13 cellular contexts compared by ENCODE assay signal in the genomic region with DNA sequence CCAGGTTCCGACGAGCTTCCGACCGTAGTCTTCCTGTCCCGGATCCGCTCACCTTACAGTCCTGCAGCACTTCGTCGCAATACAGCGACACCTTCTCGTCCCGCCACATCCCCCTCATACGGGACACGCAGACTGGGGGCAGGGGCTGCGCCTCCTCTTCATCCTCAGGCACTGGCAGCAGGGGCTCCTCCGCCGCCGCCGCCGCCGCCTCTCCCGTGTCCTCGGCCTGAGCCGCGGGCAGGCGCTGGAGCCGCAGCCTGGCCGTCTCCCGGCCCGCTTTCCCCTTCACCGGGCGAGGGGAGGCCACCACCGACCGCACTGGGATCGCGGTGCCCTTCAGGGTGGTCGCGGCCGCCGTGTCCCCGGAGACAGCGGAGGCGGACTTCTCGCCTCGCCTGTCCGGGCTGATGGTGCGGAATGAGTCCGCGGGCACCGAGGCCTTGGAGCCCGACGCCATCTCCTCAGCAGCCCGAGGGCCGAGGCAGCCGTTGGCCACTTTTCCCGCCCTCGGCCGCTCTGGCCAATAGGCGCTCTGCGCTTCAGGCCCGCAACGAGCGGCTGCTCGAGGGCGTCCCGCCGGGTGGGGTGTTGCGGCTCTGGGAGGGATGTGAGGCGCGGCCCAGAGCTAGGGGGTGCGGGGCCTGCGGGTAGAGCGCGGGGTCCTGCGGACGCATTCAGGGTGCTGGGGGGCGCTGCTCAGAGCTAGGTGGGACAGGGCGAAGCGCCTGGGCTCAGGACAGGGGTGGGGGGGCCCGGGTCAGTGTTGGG. TPM values are rescaled to one million over a fixed set of nuclear protein-coding genes. Genes with fewer than 3 reads are reported as not detected.
DNase-seq lines count a peak whose midpoint lies in the region; ATAC-seq, FAIRE-seq and TF ChIP-seq lines count a peak whose summit lies in the region.
"Had no signal": no experiment of that assay in that cellular context is flagged by ENCODE, and none has a peak within 500 bp of the region (broad histone marks: within the 10 kb centered on the region; RNA-seq: fewer than 3 reads in every experiment).

Gene SHCBP1L (minus strand): TSS at position 490 of the 768 bp plus-strand sequence. CDS start 33 bp downstream, at position 457.

- H3K4me3 Mint-ChIP-seq in WTC11, result no peak within 1 kb of the TSS

- CTCF ChIA-PET in AG04449 (lab: Yijun Ruan, JAX), result no interaction called here
- CTCF ChIA-PET in WTC11 (lab: Charles Lee), result interaction anchor here (1.0 kb wide), 1 partner anchor 11 kb away, joined by 3 read pairs; no protein-coding TSS in a partner anchor

- peaks cover 8% of the 10 kb centered on the region for H3K9me3 Mint-ChIP-seq in WTC11

- H3K9ac ChIP-seq in rectal smooth muscle tissue (ENCODE audit: low read length), result no peak within 1 kb of the TSS

- ATAC-seq in WTC11, result peak; percentile 20
- ATAC-seq in foreskin keratinocyte, result peak; percentile 56
- no peak for ATAC-seq in activated CD4-positive, CD25-positive, alpha-beta regulatory T cell treated with anti-CD3 and anti-CD28 coated beads, Interleukin-2, amount 50 U/mL, for 24 hours

- H3K36me3 ChIP-seq in rectal smooth muscle tissue (ENCODE audit: control insufficient read depth, insufficient read depth, low read length), result no peaks in the 10 kb centered on the region
- H3K36me3 ChIP-seq: cardiac muscle cell had no signal

- H3K4me1 ChIP-seq in foreskin keratinocyte (no peaks in the 10 kb centered on the region), rectal smooth muscle tissue (ENCODE audit: control insufficient read depth, insufficient read depth, low read length) (no peaks in the 10 kb centered on the region)

- DNase-seq in AG04449 (ENCODE audit: low read depth, low spot score) (no peak), WTC11 (ENCODE audit: low spot score) (peak; percentile 29), foreskin keratinocyte (no peak), GM19240 (ENCODE audit: insufficient read length, low spot score) (no peak), urothelium cell line (ENCODE audit: low spot score) (no peak)
- no peak for DNase-seq in stimulated activated CD4-positive, alpha-beta T cell treated with anti-CD3 and anti-CD28 coated beads, Interleukin-4, amount 100 ng/mL, for 1 hour
- DNase-seq: NCI-H226 had no signal

- POLR2A ChIA-PET in AG04449 (lab: Yijun Ruan, JAX) (no interaction called here), WTC11 (lab: Charles Lee) (no interaction called here)

- H3K27ac Mint-ChIP-seq in WTC11, result no peak within 1 kb of the TSS

- no peak for TF ChIP-seq CTCF in AG04449 (IDR thresholded peaks at IDR 0.05; ENCODE audit: insufficient read depth, low read length, missing control alignments)
- no peak for TF ChIP-seq CTCF in WTC11 (IDR thresholded peaks at IDR 0.05)
- no peak for TF ChIP-seq CTCF in foreskin keratinocyte (conservative IDR thresholded peaks at IDR 0.05)

- no peaks in the 10 kb centered on the region; the same call in 1 of the 2 replicates for H3K36me3 Mint-ChIP-seq in WTC11

- peaks cover 10% of the 10 kb centered on the region for H3K27me3 ChIP-seq in foreskin keratinocyte
- no peaks in the 10 kb centered on the region for H3K27me3 ChIP-seq in rectal smooth muscle tissue (ENCODE audit: control insufficient read depth, insufficient read depth, low read length)
- H3K27me3 ChIP-seq: cardiac muscle cell had no signal

- H3K27ac ChIP-seq in foreskin keratinocyte (no peak within 1 kb of the TSS), rectal smooth muscle tissue (ENCODE audit: low read depth, low read length) (no peak within 1 kb of the TSS)
- H3K27ac ChIP-seq: cardiac muscle cell had no signal

- H3K4me1 Mint-ChIP-seq in WTC11, result peaks cover 16% of the 10 kb centered on the region

- peak within 1 kb of the TSS; percentile 26 for H3K4me3 ChIP-seq in AG04449 (ENCODE audit: low read depth, low read length)
- H3K4me3 ChIP-seq in rectal smooth muscle tissue (ENCODE audit: low read length), result peak within 1 kb of the TSS; percentile 44
- H3K4me3 ChIP-seq: cardiac muscle cell had no signal

- no peaks in the 10 kb centered on the region for H3K27me3 Mint-ChIP-seq in WTC11 (ENCODE audit: low read depth)

- FAIRE-seq in urothelium cell line (lab: Jason Lieb, UNC), result no peak
- FAIRE-seq: RCC 7860 had no signal

TF ChIP-seq in WTC11, 78 proteins besides CTCF, POLR2A, EP300 and RAD21:
- TF ChIP-seq NFATC4 (CRISPR knock-in tag; IDR thresholded peaks at IDR 0.05), result no peak
- TF ChIP-seq NFYB (CRISPR knock-in tag; conservative IDR thresholded peaks at IDR 0.05; ENCODE audit: low read depth), result peak; percentile 64
- TF ChIP-seq, protein P1, sequence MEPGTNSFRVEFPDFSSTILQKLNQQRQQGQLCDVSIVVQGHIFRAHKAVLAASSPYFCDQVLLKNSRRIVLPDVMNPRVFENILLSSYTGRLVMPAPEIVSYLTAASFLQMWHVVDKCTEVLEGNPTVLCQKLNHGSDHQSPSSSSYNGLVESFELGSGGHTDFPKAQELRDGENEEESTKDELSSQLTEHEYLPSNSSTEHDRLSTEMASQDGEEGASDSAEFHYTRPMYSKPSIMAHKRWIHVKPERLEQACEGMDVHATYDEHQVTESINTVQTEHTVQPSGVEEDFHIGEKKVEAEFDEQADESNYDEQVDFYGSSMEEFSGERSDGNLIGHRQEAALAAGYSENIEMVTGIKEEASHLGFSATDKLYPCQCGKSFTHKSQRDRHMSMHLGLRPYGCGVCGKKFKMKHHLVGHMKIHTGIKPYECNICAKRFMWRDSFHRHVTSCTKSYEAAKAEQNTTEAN (CRISPR knock-in tag; IDR thresholded peaks at IDR 0.05), result 0 out of 2 replicates have a peak, but pooled peaks have one; percentile 40

RNA-seq across cellular contexts. Expression of gene SHCBP1L, which starts in this region (rescaled TPM):
- not detected in 3 replicates for total RNA-seq in WTC11 (2021)
- 0.11 TPM in 1 of 2 replicates, not detected in the other for total RNA-seq in foreskin keratinocyte
- 0.03 TPM in 1 of 2 replicates, not detected in the other for polyA plus RNA-seq in foreskin keratinocyte
- total RNA-seq: cardiac muscle cell, M059J had no signal
- polyA plus RNA-seq: cardiac muscle cell, urinary bladder had no signal

Comparison
In these comparisons a context has a peak if more than half of its experiments do, and no peak if none do; other contexts are left out.
1. Peak in DNase-seq and ATAC-seq in WTC11; RNA of the gene not detected or under 1 TPM.
2. Peak in ATAC-seq in foreskin keratinocyte; RNA of the gene not detected or under 1 TPM.